Comparison of ENCODE assay signal across 20 cellular contexts in genomic region chr16:67959930-67960329, GRCh38. TPM values are rescaled to one million over a fixed set of nuclear protein-coding genes. Genes with fewer than 3 reads are reported as not detected.
DNase-seq lines count a peak whose midpoint lies in the region; ATAC-seq and TF ChIP-seq lines count a peak whose summit lies in the region.
"Had no signal": no experiment of that assay in that cellular context is flagged by ENCODE, and none has a peak within 500 bp of the region (broad histone marks: within the 10 kb centered on the region; RNA-seq: fewer than 3 reads in every experiment).

No MANE protein-coding gene starts in this region.

- POLR2A ChIA-PET in SK-N-SH (lab: Yijun Ruan, JAX) (interaction anchor here (0.6 to 1.6 kb wide), 3 partner anchors 9 to 787 kb away, joined by 4 read pairs; no protein-coding TSS in a partner anchor), Caco-2 (lab: Charles Lee) (interaction anchor here (1.3 kb wide), 1 partner anchor 8 kb away, joined by 3 read pairs; no protein-coding TSS in a partner anchor)

- intact Hi-C loops in thyroid gland (cut with DNase I) = no loop called here
- intact Hi-C loops in Caco-2 (cut with micrococcal nuclease; ENCODE audit: unreplicated experiment) = no loop called here

- TF ChIP-seq EP300 in SK-N-SH (IDR thresholded peaks at IDR 0.05; ENCODE audit: borderline replicate concordance in 1 of 2, low read depth in 1 of 2, low read length in 1 of 2) = no peak

- no peaks in the 10 kb centered on the region for H3K9me2 ChIP-seq in SK-N-SH

- peaks cover 65% of the 10 kb centered on the region for H3K79me2 ChIP-seq in SK-N-SH (ENCODE audit: insufficient read depth)

- no peak for ATAC-seq in SK-N-SH treated with all-trans-retinoic acid at 6 μM for 48 hours

- no peak overlapping the region for H3K4me3 ChIP-seq in SK-N-SH (ENCODE audit: low read depth in 2 of 2, low read length in 1 of 2)
- no peak overlapping the region for H3K4me3 ChIP-seq in esophagus (ENCODE audit: low read depth in 1 of 2, low read length in 2 of 2)
- no peak overlapping the region for H3K4me3 ChIP-seq in thyroid gland (replicated peaks in 1 of 3)
- no peak overlapping the region for H3K4me3 ChIP-seq in Caco-2 (ENCODE audit: low read depth, low read length)
- H3K4me3 ChIP-seq: BLaER1 treated with 17β-estradiol and CSF1 and Interleukin-3, amounts not matched to agents 10 nM and 100 nM; cardiac muscle cell had no signal

- WGBS in SK-N-SH (ENCODE audit: low lambda C conversion rate) = 100% methylated on average over 3 of the region's 3 CpGs
- 76 to 78% methylated on average over 3 of the region's 3 CpGs for WGBS in esophagus, 2 donors
- 67 to 100% methylated on average over 2 to 3 of the region's 3 CpGs for WGBS in thyroid gland, 2 donors

- H3K4me1 ChIP-seq in SK-N-SH (ENCODE audit: control insufficient read depth in 1 of 2, insufficient read depth in 2 of 2, low read depth in 1 of 2, low read length in 1 of 2) = peaks cover 0 to 18% of the 10 kb centered on the region in 2 experiments; a peak in 1 of 4 replicates
- H3K4me1 ChIP-seq in esophagus (ENCODE audit: control insufficient read depth in 2 of 2, insufficient read depth in 2 of 2, low read length in 1 of 2) = peaks cover 11 to 28% of the 10 kb centered on the region in 2 donors
- peaks cover 30 to 59% of the 10 kb centered on the region in 2 donors for H3K4me1 ChIP-seq in thyroid gland
- H3K4me1 ChIP-seq in Caco-2 = no peaks in the 10 kb centered on the region

- no peak for TF ChIP-seq RAD21 in SK-N-SH (IDR thresholded peaks at IDR 0.05; ENCODE audit: low read length)

- H3K27me3 Mint-ChIP-seq in osteocyte (ENCODE audit: unreplicated experiment) (no peaks in the 10 kb centered on the region), Caco-2 (ENCODE audit: insufficient read depth, unreplicated experiment) (no peaks in the 10 kb centered on the region)
- H3K27me3 Mint-ChIP-seq: activated CD4-positive, alpha-beta T cell treated with anti-CD3 and anti-CD28 coated beads, Interleukin-2, amount 10 ng/mL, durations not matched to agents 24 days and 14 days; activated naive CD4-positive, alpha-beta T cell treated with anti-CD3 and anti-CD28 coated beads, Interleukin-2, amount 50 U/mL, for 24 hours had no signal

- no peak for TF ChIP-seq CTCF in SK-N-SH (IDR thresholded peaks at IDR 0.05)
- no peak for TF ChIP-seq CTCF in osteocyte (IDR thresholded peaks at IDR 0.05)
- no peak for TF ChIP-seq CTCF in thyroid gland (IDR thresholded peaks at IDR 0.05)
- TF ChIP-seq CTCF in Caco-2 (IDR thresholded peaks at IDR 0.05; ENCODE audit: insufficient read depth in 1 of 2, low read depth in 1 of 2, low read length in 1 of 2, severe bottlenecking in 1 of 2, unreplicated experiment in 1 of 2) = no peak

- H3K27me3 ChIP-seq in SK-N-SH (ENCODE audit: insufficient read depth) (no peaks in the 10 kb centered on the region), esophagus (ENCODE audit: control insufficient read depth in 1 of 2, insufficient read depth in 2 of 2, low read length in 2 of 2) (no peaks in the 10 kb centered on the region), thyroid gland (no peaks in the 10 kb centered on the region), Caco-2 (replicated peaks; ENCODE audit: control insufficient read depth, insufficient read depth, low read length) (no peaks in the 10 kb centered on the region)
- H3K27me3 ChIP-seq: BLaER1 treated with 17β-estradiol and CSF1 and Interleukin-3, amounts not matched to agents 10 nM and 100 nM; cardiac muscle cell had no signal

- H3K27ac ChIP-seq in SK-N-SH (ENCODE audit: low read depth in 2 of 2, low read length in 1 of 2) (peak overlapping the region in 1 of 2 experiments; percentile 37; a peak in 1 of 4 replicates), esophagus (ENCODE audit: low read depth in 2 of 2, low read length in 1 of 2) (peak overlapping the region; percentile 17 to 43), thyroid gland (peak overlapping the region; percentile 27 to 76 (median 33))
- H3K27ac ChIP-seq: 22Rv1; BLaER1 treated with 17β-estradiol and CSF1 and Interleukin-3, amounts not matched to agents 10 nM and 100 nM; cardiac muscle cell had no signal

- H3F3A ChIP-seq in SK-N-SH (replicated peaks; ENCODE audit: insufficient read depth) = no peaks in the 10 kb centered on the region

- H3K36me3 ChIP-seq in SK-N-SH (replicated peaks in 1 of 2; ENCODE audit: control insufficient read depth in 1 of 2, insufficient read depth in 2 of 2, low read length in 1 of 2) (peaks cover 40 to 59% of the 10 kb centered on the region in 2 experiments), esophagus (ENCODE audit: control insufficient read depth in 2 of 2, insufficient read depth in 2 of 2, low read length in 1 of 2) (peaks cover 4 to 16% of the 10 kb centered on the region in 2 donors), thyroid gland (peaks cover 27 to 31% of the 10 kb centered on the region in 2 donors), Caco-2 (ENCODE audit: control insufficient read depth, insufficient read depth, low read length) (peaks cover 14% of the 10 kb centered on the region)

- peaks cover 34% of the 10 kb centered on the region for H4K20me1 ChIP-seq in SK-N-SH (ENCODE audit: insufficient read depth)

- CTCF ChIA-PET in SK-N-SH (lab: Yijun Ruan, JAX) = interaction anchor here (1.4 to 4.4 kb wide), 4 partner anchors 10 to 76 kb away, joined by 3 to 32 read pairs (median 8); no protein-coding TSS in a partner anchor
- CTCF ChIA-PET in Caco-2 (lab: Charles Lee) = no interaction called here

- no peak overlapping the region for H2AFZ ChIP-seq in SK-N-SH (ENCODE audit: low read depth)

- 0 out of 2 replicates have a peak overlapping the region, but pooled peaks have one; percentile 0 for H3K9ac ChIP-seq in SK-N-SH
- H3K9ac ChIP-seq: BLaER1 treated with 17β-estradiol and CSF1 and Interleukin-3, amounts not matched to agents 10 nM and 100 nM had no signal

- H3K36me3 Mint-ChIP-seq in osteocyte (ENCODE audit: unreplicated experiment) (peaks cover 35% of the 10 kb centered on the region), Caco-2 (ENCODE audit: insufficient read depth, unreplicated experiment) (peaks cover 54% of the 10 kb centered on the region)

- no peak for TF ChIP-seq POLR2A in thyroid gland (IDR thresholded peaks at IDR 0.05)

- H3K4me3 Mint-ChIP-seq in osteocyte (ENCODE audit: unreplicated experiment) = no peak overlapping the region
- H3K4me3 Mint-ChIP-seq in Caco-2 (ENCODE audit: unreplicated experiment) = no peak overlapping the region
- H3K4me3 Mint-ChIP-seq: activated CD4-positive, alpha-beta T cell treated with anti-CD3 and anti-CD28 coated beads, Interleukin-2, amount 10 ng/mL, durations not matched to agents 24 days and 14 days; activated naive CD4-positive, alpha-beta T cell treated with anti-CD3 and anti-CD28 coated beads, Interleukin-2, amount 50 U/mL, for 24 hours; H9; nephron had no signal

- H3K4me1 Mint-ChIP-seq in osteocyte (ENCODE audit: unreplicated experiment) (peaks cover 34% of the 10 kb centered on the region), Caco-2 (ENCODE audit: low read depth, unreplicated experiment) (peaks cover under 1% of the 10 kb centered on the region)
- H3K4me1 Mint-ChIP-seq: activated naive CD4-positive, alpha-beta T cell treated with anti-CD3 and anti-CD28 coated beads, Interleukin-2, amount 50 U/mL, for 24 hours had no signal

- H3K9me3 ChIP-seq in SK-N-SH (no peaks in the 10 kb centered on the region), esophagus (ENCODE audit: control insufficient read depth in 2 of 2, insufficient read depth in 1 of 2, low read depth in 1 of 2, low read length in 1 of 2) (no peaks in the 10 kb centered on the region), thyroid gland (no peaks in the 10 kb centered on the region), Caco-2 (no peaks in the 10 kb centered on the region)
- H3K9me3 ChIP-seq: BLaER1 treated with 17β-estradiol and CSF1 and Interleukin-3, amounts not matched to agents 10 nM and 100 nM had no signal

- H3K4me2 ChIP-seq in SK-N-SH = peak overlapping the region; percentile 12; the same call in 1 of the 2 replicates
- H3K4me2 ChIP-seq: BLaER1 treated with 17β-estradiol and CSF1 and Interleukin-3, amounts not matched to agents 10 nM and 100 nM had no signal

- H3K27ac Mint-ChIP-seq in osteocyte (ENCODE audit: unreplicated experiment) (peak overlapping the region; percentile 68), Caco-2 (ENCODE audit: unreplicated experiment) (no peak overlapping the region)
- H3K27ac Mint-ChIP-seq: activated CD4-positive, alpha-beta T cell treated with anti-CD3 and anti-CD28 coated beads, Interleukin-2, amount 10 ng/mL, durations not matched to agents 24 days and 14 days; activated naive CD4-positive, alpha-beta T cell treated with anti-CD3 and anti-CD28 coated beads, Interleukin-2, amount 50 U/mL, for 24 hours; nephron had no signal

- no peaks in the 10 kb centered on the region for H3K9me3 Mint-ChIP-seq in osteocyte (ENCODE audit: unreplicated experiment)
- no peaks in the 10 kb centered on the region for H3K9me3 Mint-ChIP-seq in Caco-2 (ENCODE audit: unreplicated experiment)
- H3K9me3 Mint-ChIP-seq: activated CD4-positive, alpha-beta T cell treated with anti-CD3 and anti-CD28 coated beads, Interleukin-2, amount 10 ng/mL, durations not matched to agents 24 days and 14 days; activated naive CD4-positive, alpha-beta T cell treated with anti-CD3 and anti-CD28 coated beads, Interleukin-2, amount 50 U/mL, for 24 hours; H9; nephron had no signal

- no TSS peak for BruUV-seq in Caco-2 (replicated peaks; lab: Mats Ljungman, UMichigan)

- DNase-seq in SK-N-SH (no peak), osteocyte (ENCODE audit: extremely low spot score, unreplicated experiment) (no peak), thyroid gland (no peak), NCI-H2107 (lab: John Stamatoyannopoulos, UW) (no peak), Caco-2 (no peak)
- DNase-seq in activated naive CD4-positive, alpha-beta T cell (lab: John Stamatoyannopoulos, UW) = no peak
- DNase-seq: activated CD4-positive, alpha-beta T cell treated with anti-CD3 and anti-CD28 coated beads, Interleukin-2, amount 10 ng/mL, durations not matched to agents 24 days and 14 days; DMS 273 treated with DMSO at 0.1 percent for 48 hours; effector CD4-positive, alpha-beta T cell; H9; NCI-H1930; NCI-H510A treated with DMSO at 0.1 percent for 48 hours had no signal

RNA-seq across cellular contexts. Expression of gene SLC12A4, which starts 8.5 kb away (rescaled TPM):
- polyA plus RNA-seq in SK-N-SH (2012; rRNA removed) (54.3 and 75.8 TPM in 2 replicates), esophagus (10 to 100 TPM in 1 of 2 donors, 1 to 10 TPM in 1; 9.1 to 17.4 TPM)
- polyA plus RNA-seq in SK-N-SH (2012; cell fraction: cytosol; rRNA removed) = 15.0 and 24.0 TPM in 2 replicates
- 234 and 253 TPM in 2 replicates for polyA plus RNA-seq in SK-N-SH (2012; cell fraction: nucleus; rRNA removed)
- total RNA-seq in osteocyte (90.7 and 91.6 TPM in 2 replicates), thyroid gland (10 to 100 TPM; 47.0 to 65.1 (median 51.7) TPM), Caco-2 (2022) (97.0 and 107 TPM in 2 replicates)

RNA-seq across cellular contexts. Expression of gene LCAT, which starts 16.0 kb away (rescaled TPM):
- polyA plus RNA-seq in SK-N-SH (2012; rRNA removed) (11.1 and 14.4 TPM in 2 replicates), esophagus (10 to 100 TPM in 1 of 2 donors, 1 to 10 TPM in 1; 6.2 to 22.9 TPM)
- 1.7 and 3.1 TPM in 2 replicates for polyA plus RNA-seq in SK-N-SH (2012; cell fraction: cytosol; rRNA removed)
- polyA plus RNA-seq in SK-N-SH (2012; cell fraction: nucleus; rRNA removed) = 94.0 and 97.7 TPM in 2 replicates
- total RNA-seq in osteocyte (35.3 and 36.9 TPM in 2 replicates), thyroid gland (10 to 100 TPM in 3 of 4 donors, 1 to 10 TPM in 1; 9.9 to 16.4 (median 13.4) TPM), Caco-2 (2022) (26.3 and 33.3 TPM in 2 replicates)

RNA-seq across cellular contexts. Expression of gene DPEP3, which starts 20.4 kb away (rescaled TPM):
- polyA plus RNA-seq in SK-N-SH (2012; rRNA removed) = not detected in 2 replicates
- not detected in 2 replicates for polyA plus RNA-seq in SK-N-SH (2012; cell fraction: cytosol; rRNA removed)
- polyA plus RNA-seq in SK-N-SH (2012; cell fraction: nucleus; rRNA removed) = not detected in 2 replicates
- under 1 TPM in 1 of 2 donors, not detected in 1; 0.01 TPM for polyA plus RNA-seq in esophagus
- total RNA-seq in osteocyte = not detected in 2 replicates
- total RNA-seq in thyroid gland = under 1 TPM in 2 of 4 donors, not detected in 2; 0.11 to 0.40 TPM
- not detected in 2 replicates for total RNA-seq in Caco-2 (2022)
- total RNA-seq: activated CD4-positive, alpha-beta T cell treated with anti-CD3 and anti-CD28 coated beads, Interleukin-2, amount 10 ng/mL, durations not matched to agents 24 days and 14 days; cardiac muscle cell; HT-29 had no signal

RNA-seq across cellular contexts. Expression of gene PSMB10, which starts 23.3 kb away (rescaled TPM):
- 52.7 and 57.8 TPM in 2 replicates for polyA plus RNA-seq in SK-N-SH (2012; rRNA removed)
- 28.1 and 38.0 TPM in 2 replicates for polyA plus RNA-seq in SK-N-SH (2012; cell fraction: cytosol; rRNA removed)
- polyA plus RNA-seq in SK-N-SH (2012; cell fraction: nucleus; rRNA removed) = 24.1 and 38.0 TPM in 2 replicates
- polyA plus RNA-seq in esophagus = 10 to 100 TPM; 39.5 to 54.8 TPM
- 58.3 and 59.0 TPM in 2 replicates for total RNA-seq in osteocyte
- 10 to 100 TPM; 22.9 to 39.7 (median 32.5) TPM for total RNA-seq in thyroid gland
- total RNA-seq in Caco-2 (2022) = 26.9 and 31.6 TPM in 2 replicates

RNA-seq across cellular contexts. Expression of gene CTRL, which starts 28.3 kb away (rescaled TPM):
- polyA plus RNA-seq in SK-N-SH (2012; rRNA removed) (1.3 and 1.9 TPM in 2 replicates), esophagus (under 1 TPM; 0.41 to 0.77 TPM)
- polyA plus RNA-seq in SK-N-SH (2012; cell fraction: cytosol; rRNA removed) = 0.40 and 0.64 TPM in 2 replicates
- 7.1 and 10.0 TPM in 2 replicates for polyA plus RNA-seq in SK-N-SH (2012; cell fraction: nucleus; rRNA removed)
- total RNA-seq in osteocyte (0.39 and 0.91 TPM in 2 replicates), thyroid gland (under 1 TPM in 2 of 4 donors, not detected in 2; 0.34 to 0.94 TPM), Caco-2 (2022) (0.66 and 2.3 TPM in 2 replicates)
